Comparison of ENCODE assay signal across 1 cellular context in the genomic region with DNA sequence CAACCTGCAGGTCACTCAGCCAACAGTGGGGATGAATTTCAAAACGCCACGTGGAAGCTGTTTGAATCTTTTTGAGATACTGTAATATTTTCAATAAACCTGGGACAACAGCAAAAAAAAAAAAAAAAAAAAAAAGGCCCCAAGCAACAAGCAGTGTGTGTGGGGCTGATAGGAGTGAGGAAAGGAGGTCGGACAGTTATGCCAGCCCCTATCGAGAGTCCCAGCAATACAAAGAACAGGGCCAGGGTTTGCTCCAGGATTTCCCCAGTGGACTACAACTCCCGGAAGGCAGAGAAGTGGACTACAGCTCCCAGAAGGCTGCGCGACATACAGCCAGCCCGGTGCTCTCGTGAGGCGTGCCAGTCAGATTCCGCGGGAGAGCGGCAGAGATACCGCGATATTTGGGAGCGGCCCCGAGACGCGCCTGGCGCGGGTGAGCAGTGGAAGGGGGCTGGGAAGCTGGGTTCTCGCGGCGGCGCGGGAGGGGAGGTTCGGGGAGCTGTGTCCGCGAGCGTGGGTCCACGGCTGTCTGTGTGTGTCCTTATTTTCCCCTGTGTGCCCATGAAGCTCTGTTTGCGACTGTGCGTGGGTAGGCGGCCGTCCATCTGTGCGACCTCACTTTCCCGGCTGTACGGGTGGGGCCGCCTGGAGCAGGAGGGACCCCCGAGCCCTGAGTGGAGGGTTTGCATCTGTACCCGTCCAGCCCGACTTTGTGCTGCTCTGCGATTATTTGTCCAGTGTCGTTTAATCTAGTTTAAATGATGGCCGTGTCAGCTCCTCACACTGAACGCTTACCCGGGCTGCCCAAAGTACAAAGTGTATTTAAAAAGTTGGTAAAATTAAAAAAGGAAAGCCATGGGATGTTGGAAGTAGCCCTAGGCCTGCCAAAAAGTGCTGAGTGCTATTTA.
A peak's percentile ranks its signal among the peaks of the same experiment; 100 is the strongest.
TF ChIP-seq lines count a peak whose summit lies in the region.

A gene with protein sequence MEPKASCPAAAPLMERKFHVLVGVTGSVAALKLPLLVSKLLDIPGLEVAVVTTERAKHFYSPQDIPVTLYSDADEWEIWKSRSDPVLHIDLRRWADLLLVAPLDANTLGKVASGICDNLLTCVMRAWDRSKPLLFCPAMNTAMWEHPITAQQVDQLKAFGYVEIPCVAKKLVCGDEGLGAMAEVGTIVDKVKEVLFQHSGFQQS (plus strand): TSS at position 397 of the 908 bp plus-strand sequence. CDS start 4,729 bp downstream, outside the sequence.

TF ChIP-seq in HCT116, 20 proteins besides CTCF, POLR2A, EP300 and RAD21 (continued from another document):
- TF ChIP-seq, protein P1, sequence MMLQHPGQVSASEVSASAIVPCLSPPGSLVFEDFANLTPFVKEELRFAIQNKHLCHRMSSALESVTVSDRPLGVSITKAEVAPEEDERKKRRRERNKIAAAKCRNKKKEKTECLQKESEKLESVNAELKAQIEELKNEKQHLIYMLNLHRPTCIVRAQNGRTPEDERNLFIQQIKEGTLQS (IDR thresholded peaks at IDR 0.05) = no peak
- no peak for TF ChIP-seq EZH2phosphoT487 (IDR thresholded peaks at IDR 0.05; ENCODE audit: borderline replicate concordance)
- TF ChIP-seq, protein P2, sequence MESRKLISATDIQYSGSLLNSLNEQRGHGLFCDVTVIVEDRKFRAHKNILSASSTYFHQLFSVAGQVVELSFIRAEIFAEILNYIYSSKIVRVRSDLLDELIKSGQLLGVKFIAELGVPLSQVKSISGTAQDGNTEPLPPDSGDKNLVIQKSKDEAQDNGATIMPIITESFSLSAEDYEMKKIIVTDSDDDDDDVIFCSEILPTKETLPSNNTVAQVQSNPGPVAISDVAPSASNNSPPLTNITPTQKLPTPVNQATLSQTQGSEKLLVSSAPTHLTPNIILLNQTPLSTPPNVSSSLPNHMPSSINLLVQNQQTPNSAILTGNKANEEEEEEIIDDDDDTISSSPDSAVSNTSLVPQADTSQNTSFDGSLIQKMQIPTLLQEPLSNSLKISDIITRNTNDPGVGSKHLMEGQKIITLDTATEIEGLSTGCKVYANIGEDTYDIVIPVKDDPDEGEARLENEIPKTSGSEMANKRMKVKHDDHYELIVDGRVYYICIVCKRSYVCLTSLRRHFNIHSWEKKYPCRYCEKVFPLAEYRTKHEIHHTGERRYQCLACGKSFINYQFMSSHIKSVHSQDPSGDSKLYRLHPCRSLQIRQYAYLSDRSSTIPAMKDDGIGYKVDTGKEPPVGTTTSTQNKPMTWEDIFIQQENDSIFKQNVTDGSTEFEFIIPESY (IDR thresholded peaks at IDR 0.05; ENCODE audit: extremely low read depth, insufficient replicate concordance, low read length) = peak; percentile 100
- TF ChIP-seq, protein P3, sequence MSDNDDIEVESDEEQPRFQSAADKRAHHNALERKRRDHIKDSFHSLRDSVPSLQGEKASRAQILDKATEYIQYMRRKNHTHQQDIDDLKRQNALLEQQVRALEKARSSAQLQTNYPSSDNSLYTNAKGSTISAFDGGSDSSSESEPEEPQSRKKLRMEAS (IDR thresholded peaks at IDR 0.05) = peak; percentile 81
- TF ChIP-seq SRF (IDR thresholded peaks at IDR 0.05; ENCODE audit: low read depth) = no peak
- TF ChIP-seq ELF1 (IDR thresholded peaks at IDR 0.05; ENCODE audit: borderline replicate concordance, low read depth) = no peak; the same call in 1 of the 2 replicates
- TF ChIP-seq ZFX (IDR thresholded peaks at IDR 0.05) = peak; percentile 28; the same call in 1 of the 2 replicates
- peak; percentile 98 for TF ChIP-seq POLR2AphosphoS5 (IDR thresholded peaks at IDR 0.05; ENCODE audit: low read depth, low read length)
